1 cellular context compared by ENCODE assay signal in the genomic region with DNA sequence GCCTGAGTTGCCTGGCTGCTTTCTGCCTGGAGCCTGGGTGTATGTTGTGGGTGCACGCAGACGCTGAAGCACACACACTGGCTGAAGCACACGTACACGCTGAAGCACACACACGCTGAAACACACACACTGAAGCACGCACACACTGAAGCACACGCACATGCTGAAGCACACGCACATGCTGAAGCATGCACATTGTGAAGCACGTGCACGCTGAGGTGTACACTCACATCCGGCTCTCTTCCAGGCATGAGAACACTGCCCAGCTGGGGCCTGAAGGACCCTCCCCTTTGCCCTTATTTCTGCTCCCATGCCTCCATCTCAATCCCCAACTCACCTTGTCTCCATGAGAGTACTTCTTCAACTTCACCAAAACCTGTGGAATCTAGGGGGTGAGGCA.
TF ChIP-seq lines count a peak whose summit lies in the region.

No MANE protein-coding gene starts in this region.

TF ChIP-seq in GM23338, 12 proteins besides CTCF, POLR2A, EP300 and RAD21:
- no peak for TF ChIP-seq CREB1 (CRISPR knock-in tag; IDR thresholded peaks at IDR 0.05; ENCODE audit: low read depth)
- TF ChIP-seq STAT1 (IDR thresholded peaks at IDR 0.05; ENCODE audit: unreplicated experiment) = no peak
